Comparison of ENCODE assay signal across 7 cellular contexts in genomic region chr2:48946444-48947048, GRCh38.
DNase-seq lines count a peak whose midpoint lies in the region; ATAC-seq lines count a peak whose summit lies in the region.

No MANE protein-coding gene starts in this region.

- no peaks in the 10 kb centered on the region for H3K4me1 Mint-ChIP-seq in activated T-helper 1 cell treated with anti-CD3 and anti-CD28 coated beads, Interleukin-12 subunit alpha, Interleukin-12 subunit beta, Interleukin-2, Interleukin-4 antibody, amounts not matched to agents 30 ng/mL and 10 ng/mL and 1 ng/mL, durations not matched to agents 14 hours and 24 hours and 36 hours (ENCODE audit: low read depth)

- peak; percentile 89 for ATAC-seq in GM21447 (IDR thresholded peaks at IDR 0.05; ENCODE audit: unreplicated experiment)
- ATAC-seq in HG03565 (IDR thresholded peaks at IDR 0.05; ENCODE audit: unreplicated experiment): peak; percentile 84

- H3K9me3 Mint-ChIP-seq in activated T-helper 1 cell treated with anti-CD3 and anti-CD28 coated beads, Interleukin-12 subunit alpha, Interleukin-12 subunit beta, Interleukin-2, Interleukin-4 antibody, amounts not matched to agents 30 ng/mL and 10 ng/mL and 1 ng/mL, durations not matched to agents 14 hours and 24 hours and 36 hours: no peaks in the 10 kb centered on the region

- H3K27ac Mint-ChIP-seq in activated T-helper 1 cell treated with anti-CD3 and anti-CD28 coated beads, Interleukin-12 subunit alpha, Interleukin-12 subunit beta, Interleukin-2, Interleukin-4 antibody, amounts not matched to agents 30 ng/mL and 10 ng/mL and 1 ng/mL, durations not matched to agents 14 hours and 24 hours and 36 hours: no peak overlapping the region

- H3K36me3 Mint-ChIP-seq in activated T-helper 1 cell treated with anti-CD3 and anti-CD28 coated beads, Interleukin-12 subunit alpha, Interleukin-12 subunit beta, Interleukin-2, Interleukin-4 antibody, amounts not matched to agents 30 ng/mL and 10 ng/mL and 1 ng/mL, durations not matched to agents 14 hours and 24 hours and 36 hours (ENCODE audit: low read depth): no peaks in the 10 kb centered on the region

- intact Hi-C loops in activated T-helper 1 cell treated with anti-CD3 and anti-CD28 coated beads, Interleukin-12 subunit alpha, Interleukin-12 subunit beta, Interleukin-2, Interleukin-4 antibody, amounts not matched to agents 30 ng/mL and 10 ng/mL and 1 ng/mL, durations not matched to agents 14 hours and 24 hours and 36 hours (cut with micrococcal nuclease): loop anchor here (1.0 kb wide), 2 partner anchors 1456 to 1545 kb away; no protein-coding TSS in a partner anchor
- intact Hi-C loops in head of caudate nucleus (cut with DNase I): no loop called here

- H3K27me3 Mint-ChIP-seq in activated T-helper 1 cell treated with anti-CD3 and anti-CD28 coated beads, Interleukin-12 subunit alpha, Interleukin-12 subunit beta, Interleukin-2, Interleukin-4 antibody, amounts not matched to agents 30 ng/mL and 10 ng/mL and 1 ng/mL, durations not matched to agents 14 hours and 24 hours and 36 hours (ENCODE audit: insufficient read depth): peaks cover 2% of the 10 kb centered on the region

- no peak overlapping the region for H3K4me3 Mint-ChIP-seq in activated T-helper 1 cell treated with anti-CD3 and anti-CD28 coated beads, Interleukin-12 subunit alpha, Interleukin-12 subunit beta, Interleukin-2, Interleukin-4 antibody, amounts not matched to agents 30 ng/mL and 10 ng/mL and 1 ng/mL, durations not matched to agents 14 hours and 24 hours and 36 hours

- DNase-seq in GM04503 (ENCODE audit: low read depth) (peak; percentile 8), NCI-H526 (lab: John Stamatoyannopoulos, UW) (peak; percentile 36 to 61), head of caudate nucleus (peak in 33 of 42 donors; percentile 13 to 83 (median 54)), pons (ENCODE audit: low spot score) (peak; percentile 76)
- DNase-seq in activated T-helper 1 cell treated with anti-CD3 and anti-CD28 coated beads, Interleukin-12 subunit alpha, Interleukin-12 subunit beta, Interleukin-2, Interleukin-4 antibody, amounts not matched to agents 30 ng/mL and 10 ng/mL and 1 ng/mL, durations not matched to agents 14 hours and 24 hours and 36 hours (ENCODE audit: low spot score): peak; percentile 2

Comparison
In these comparisons a context has a peak if more than half of its experiments do, and no peak if none do; other contexts are left out.
1. Peak in every context shown above with its lines: DNase-seq and ATAC-seq.
2. DNase-seq: peak in every context shown above with its lines; median percentile 76 in pons; 54 in head of caudate nucleus; 48 in NCI-H526; 8 in GM04503; 2 in activated T-helper 1 cell treated with anti-CD3 and anti-CD28 coated beads, Interleukin-12 subunit alpha, Interleukin-12 subunit beta, Interleukin-2, Interleukin-4 antibody, amounts not matched to agents 30 ng/mL and 10 ng/mL and 1 ng/mL, durations not matched to agents 14 hours and 24 hours and 36 hours.